In genomic region chr6:161817881-161818280, GRCh38 we compare ENCODE assay signal across 36 cellular contexts.
DNase-seq lines count a peak whose midpoint lies in the region; ATAC-seq, FAIRE-seq and TF ChIP-seq lines count a peak whose summit lies in the region.
"Had no signal": no experiment of that assay in that cellular context is flagged by ENCODE, and none has a peak within 500 bp of the region (broad histone marks: within the 10 kb centered on the region; RNA-seq: fewer than 3 reads in every experiment).

No MANE protein-coding gene starts in this region.

- in situ Hi-C loops in K562 (cut with MboI), result no loop called here

- H3K36me3 ChIP-seq in SK-N-SH (replicated peaks in 1 of 2; ENCODE audit: control insufficient read depth in 1 of 2, insufficient read depth in 2 of 2, low read length in 1 of 2) (no peaks in the 10 kb centered on the region), K562 (ENCODE audit: control insufficient read depth, insufficient read depth, low read length) (no peaks in the 10 kb centered on the region), esophagus muscularis mucosa (no peaks in the 10 kb centered on the region)
- H3K36me3 ChIP-seq: BE2C; BLaER1; BLaER1 treated with 17β-estradiol and CSF1 and Interleukin-3, amounts not matched to agents 10 nM and 100 nM had no signal

- H3K79me2 ChIP-seq in SK-N-SH (ENCODE audit: insufficient read depth) (no peaks in the 10 kb centered on the region), K562 (ENCODE audit: control insufficient read depth, insufficient read depth, low read length) (no peaks in the 10 kb centered on the region)

- H3K9ac ChIP-seq in SK-N-SH (no peak overlapping the region), K562 (ENCODE audit: insufficient read depth in 1 of 2, low read depth in 2 of 2, low read length in 2 of 2) (no peak overlapping the region)
- H3K9ac ChIP-seq: BLaER1; BLaER1 treated with 17β-estradiol and CSF1 and Interleukin-3, amounts not matched to agents 10 nM and 100 nM had no signal

- no peak for TF ChIP-seq POLR2A in K562 (conservative IDR thresholded peaks at IDR 0.05)
- TF ChIP-seq POLR2A in esophagus muscularis mucosa (IDR thresholded peaks at IDR 0.05; ENCODE audit: low read depth), result no peak

- TF ChIP-seq EP300 in SK-N-SH (IDR thresholded peaks at IDR 0.05; ENCODE audit: borderline replicate concordance in 1 of 2, low read depth in 1 of 2, low read length in 1 of 2) (peak in 1 of 2 experiments; percentile 11; a peak in 1 of 4 replicates), K562 (IDR thresholded peaks at IDR 0.05; ENCODE audit: low read length) (no peak), esophagus muscularis mucosa (IDR thresholded peaks at IDR 0.05) (no peak)

- no peak overlapping the region for H3K4me3 Mint-ChIP-seq in Calu3 (ENCODE audit: low read depth, unreplicated experiment)
- H3K4me3 Mint-ChIP-seq: B cell; CD14-positive monocyte; CD4-positive, alpha-beta memory T cell; CD4-positive, alpha-beta T cell; CD4-positive, CD25-positive, alpha-beta regulatory T cell; CD8-positive, alpha-beta memory T cell; CD8-positive, alpha-beta T cell had no signal

- TF ChIP-seq RAD21 in SK-N-SH (IDR thresholded peaks at IDR 0.05; ENCODE audit: low read length) (no peak), K562 (CRISPR knock-in tag; conservative IDR thresholded peaks at IDR 0.05 in 1 of 2, IDR thresholded peaks at IDR 0.05 in 1 of 2) (no peak)

- H3K4me1 Mint-ChIP-seq in Calu3 (ENCODE audit: low read depth, unreplicated experiment), result no peaks in the 10 kb centered on the region
- H3K4me1 Mint-ChIP-seq: B cell; CD14-positive monocyte; CD4-positive, alpha-beta memory T cell; CD4-positive, CD25-positive, alpha-beta regulatory T cell; CD8-positive, alpha-beta memory T cell had no signal

- no peaks in the 10 kb centered on the region for H3K36me3 Mint-ChIP-seq in Calu3 (ENCODE audit: insufficient read depth, unreplicated experiment)
- H3K36me3 Mint-ChIP-seq: CD14-positive monocyte; CD4-positive, alpha-beta memory T cell; CD4-positive, CD25-positive, alpha-beta regulatory T cell had no signal

- no peak overlapping the region for H2AFZ ChIP-seq in SK-N-SH (ENCODE audit: low read depth)
- no peak overlapping the region for H2AFZ ChIP-seq in K562 (ENCODE audit: low read depth, low read length)

- H3K27me3 ChIP-seq in SK-N-SH (ENCODE audit: insufficient read depth) (no peaks in the 10 kb centered on the region), K562 (ENCODE audit: control insufficient read depth in 2 of 2, insufficient read depth in 2 of 2, low read length in 2 of 2) (peaks cover 2 to 7% of the 10 kb centered on the region in 2 experiments; a peak in 1 of 5 replicates), esophagus muscularis mucosa (no peaks in the 10 kb centered on the region)
- H3K27me3 ChIP-seq: BE2C; BLaER1; BLaER1 treated with 17β-estradiol and CSF1 and Interleukin-3, amounts not matched to agents 10 nM and 100 nM had no signal

- H4K20me1 ChIP-seq in SK-N-SH (ENCODE audit: insufficient read depth), result no peaks in the 10 kb centered on the region
- H4K20me1 ChIP-seq in K562 (replicated peaks; ENCODE audit: control insufficient read depth, insufficient read depth, low read length), result no peaks in the 10 kb centered on the region
- H4K20me1 ChIP-seq: BLaER1; BLaER1 treated with 17β-estradiol and CSF1 and Interleukin-3, amounts not matched to agents 10 nM and 100 nM had no signal

- H3K27ac ChIP-seq in SK-N-SH (ENCODE audit: low read depth in 2 of 2, low read length in 1 of 2) (no peak overlapping the region), K562 (ENCODE audit: extremely low read depth, low read depth, low read length) (no peak overlapping the region), esophagus muscularis mucosa (replicated peaks in 1 of 4) (no peak overlapping the region)
- H3K27ac ChIP-seq: 22Rv1; A549; BLaER1; BLaER1 treated with 17β-estradiol and CSF1 and Interleukin-3, amounts not matched to agents 10 nM and 100 nM; C4-2B had no signal

- TF ChIP-seq CTCF in SK-N-SH (IDR thresholded peaks at IDR 0.05), result no peak
- no peak for TF ChIP-seq CTCF in K562 (IDR thresholded peaks at IDR 0.05 in 2 of 3, conservative IDR thresholded peaks at IDR 0.05 in 1 of 3; ENCODE audit: insufficient read depth in 2 of 3, low read depth in 1 of 3, low read length in 3 of 3)
- no peak for TF ChIP-seq CTCF in esophagus muscularis mucosa (IDR thresholded peaks at IDR 0.05)
- TF ChIP-seq CTCF in Calu3 (IDR thresholded peaks at IDR 0.05; ENCODE audit: unreplicated experiment), result no peak

- FAIRE-seq in K562 (lab: Jason Lieb, UNC), result no peak
- FAIRE-seq: A204.1, A549, D721Med had no signal

- H3K9me3 Mint-ChIP-seq in Calu3 (ENCODE audit: low read depth, unreplicated experiment), result no peaks in the 10 kb centered on the region

- no peaks in the 10 kb centered on the region for H3K9me1 ChIP-seq in K562 (ENCODE audit: control insufficient read depth, insufficient read depth, low read length)

- H3K4me2 ChIP-seq in SK-N-SH, result no peak overlapping the region
- no peak overlapping the region for H3K4me2 ChIP-seq in K562 (ENCODE audit: insufficient read depth, low read length)
- H3K4me2 ChIP-seq: A549; BLaER1; BLaER1 treated with 17β-estradiol and CSF1 and Interleukin-3, amounts not matched to agents 10 nM and 100 nM had no signal

- no peak overlapping the region for H3K27ac Mint-ChIP-seq in Calu3 (ENCODE audit: unreplicated experiment)
- H3K27ac Mint-ChIP-seq: B cell; CD14-positive monocyte; CD4-positive, alpha-beta T cell; CD4-positive, CD25-positive, alpha-beta regulatory T cell; CD8-positive, alpha-beta memory T cell; CD8-positive, alpha-beta T cell had no signal

- BruUV-seq in K562 (replicated peaks; lab: Mats Ljungman, UMichigan) (no TSS peak), Calu3 (replicated peaks; lab: Mats Ljungman, UMichigan) (no TSS peak)

- H3K27me3 Mint-ChIP-seq in Calu3 (ENCODE audit: unreplicated experiment), result no peaks in the 10 kb centered on the region
- H3K27me3 Mint-ChIP-seq: B cell; CD4-positive, alpha-beta memory T cell; CD4-positive, alpha-beta T cell; CD4-positive, CD25-positive, alpha-beta regulatory T cell; CD8-positive, alpha-beta memory T cell had no signal

- CTCF ChIA-PET in SK-N-SH (lab: Yijun Ruan, JAX) (no interaction called here), K562 (lab: Yijun Ruan, JAX; ENCODE audit: low intra/inter-chr PET ratio) (no interaction called here), Calu3 (lab: Charles Lee) (interaction anchor here (0.9 kb wide), 1 partner anchor 22 kb away, joined by 3 read pairs; no protein-coding TSS in a partner anchor)

- no peaks in the 10 kb centered on the region for H3K9me2 ChIP-seq in SK-N-SH

- no peaks in the 10 kb centered on the region; a peak in 1 of 4 replicates for H3K4me1 ChIP-seq in SK-N-SH (ENCODE audit: control insufficient read depth in 1 of 2, insufficient read depth in 2 of 2, low read depth in 1 of 2, low read length in 1 of 2)
- no peaks in the 10 kb centered on the region for H3K4me1 ChIP-seq in K562 (replicated peaks in 1 of 2; ENCODE audit: control insufficient read depth in 2 of 2, insufficient read depth in 2 of 2, low read length in 2 of 2)
- no peaks in the 10 kb centered on the region for H3K4me1 ChIP-seq in esophagus muscularis mucosa
- H3K4me1 ChIP-seq: A549; BLaER1; BLaER1 treated with 17β-estradiol and CSF1 and Interleukin-3, amounts not matched to agents 10 nM and 100 nM; Caco-2 had no signal

- 39% methylated on average over 4 of the region's 4 CpGs for WGBS in SK-N-SH (ENCODE audit: low lambda C conversion rate)
- WGBS in K562 (ENCODE audit: insufficient coverage, low coverage, missing lambda C conversion rate), result 0% methylated on average over 4 of the region's 4 CpGs
- 86% methylated on average over 4 of the region's 4 CpGs for WGBS in esophagus muscularis mucosa

- no peak for DNase-seq in SK-N-SH
- DNase-seq in SK-N-DZ (ENCODE audit: low spot score), result peak; percentile 91
- DNase-seq in K562 (ENCODE audit: extremely low read depth in 1 of 4, low spot score in 3 of 4), result no peak
- DNase-seq in esophagus muscularis mucosa (ENCODE audit: extremely low spot score), result peak; percentile 37
- no peak for DNase-seq in Calu3
- no peak for DNase-seq in KG1 (lab: John Stamatoyannopoulos, UW)
- DNase-seq: 8988T; ACHN; AML-193; BE2C; C1 segment of cervical spinal cord; Caco-2; CD4-positive, alpha-beta memory T cell; CD4-positive, alpha-beta T cell; CD4-positive, CD25-positive, alpha-beta regulatory T cell; CD8-positive, alpha-beta memory T cell; COR-L47; DMS 273 treated with DMSO at 0.1 percent for 48 hours; DMS153; DMS53; DMS79; DMS79 treated with DMSO at 0.1 percent for 48 hours; DND-41; EL had no signal

- ATAC-seq in SK-N-SH treated with all-trans-retinoic acid at 6 μM for 48 hours (no peak), K562 (no peak), HG02970 (IDR thresholded peaks at IDR 0.05; ENCODE audit: low FRiP score, unreplicated experiment) (no peak)
- ATAC-seq: A549; CD8-positive, alpha-beta T cell had no signal

- POLR2A ChIA-PET in SK-N-SH (lab: Yijun Ruan, JAX) (no interaction called here), K562 (lab: Yijun Ruan, JAX) (interaction anchor here (0.6 kb wide), 1 partner anchor 72 kb away, joined by 3 read pairs; no protein-coding TSS in a partner anchor)

- H3F3A ChIP-seq in SK-N-SH (replicated peaks; ENCODE audit: insufficient read depth), result no peaks in the 10 kb centered on the region

- intact Hi-C loops in K562 (cut with micrococcal nuclease), result no loop called here
- intact Hi-C loops in esophagus muscularis mucosa (cut with DNase I), result no loop called here
- intact Hi-C loops in Calu3 (cut with micrococcal nuclease; ENCODE audit: unreplicated experiment), result no loop called here

- H3K4me3 ChIP-seq in SK-N-SH (ENCODE audit: low read depth in 2 of 2, low read length in 1 of 2), result no peak overlapping the region
- no peak overlapping the region for H3K4me3 ChIP-seq in K562
- H3K4me3 ChIP-seq in esophagus muscularis mucosa, result no peak overlapping the region
- H3K4me3 ChIP-seq: A549; BLaER1; BLaER1 treated with 17β-estradiol and CSF1 and Interleukin-3, amounts not matched to agents 10 nM and 100 nM had no signal

- no peaks in the 10 kb centered on the region for H3K9me3 ChIP-seq in SK-N-SH
- no peaks in the 10 kb centered on the region for H3K9me3 ChIP-seq in K562 (replicated peaks; ENCODE audit: control insufficient read depth, insufficient read depth, low read depth, low read length)
- H3K9me3 ChIP-seq in esophagus muscularis mucosa, result peaks cover 0 to 4% (median 0%) of the 10 kb centered on the region in 4 donors
- H3K9me3 ChIP-seq: A549, BE2C, Caco-2 had no signal

TF ChIP-seq in SK-N-SH, 30 proteins besides CTCF, POLR2A, EP300 and RAD21:
- TF ChIP-seq GATA2 (CRISPR knock-in tag; IDR thresholded peaks at IDR 0.05), result peak; percentile 45; the same call in 1 of the 2 replicates
- no peak for TF ChIP-seq NFIC (IDR thresholded peaks at IDR 0.05; ENCODE audit: borderline replicate concordance)
TF ChIP-seq in SK-N-SH: peak in this region for 1.

TF ChIP-seq in SK-N-SH treated with all-trans-retinoic acid at 6 μM for 48 hours, 23 proteins besides CTCF, POLR2A, EP300 and RAD21 (continues in another document):
- TF ChIP-seq ZNF565 (CRISPR knock-in tag; conservative IDR thresholded peaks at IDR 0.05; ENCODE audit: low read depth), result no peak

TF ChIP-seq in K562, 482 proteins besides CTCF, POLR2A, EP300 and RAD21:
- TF ChIP-seq HNRNPLL (IDR thresholded peaks at IDR 0.05; ENCODE audit: low read depth, low read length, poor library complexity, severe bottlenecking) (peak; percentile 28), ZNF232 (CRISPR knock-in tag; IDR thresholded peaks at IDR 0.05) (no peak), PHTF2 (CRISPR knock-in tag; IDR thresholded peaks at IDR 0.05) (no peak)
TF ChIP-seq in K562: peak in this region for 1.

Comparison
In these comparisons a context has a peak if more than half of its experiments do, and no peak if none do; other contexts are left out.
1. DNase-seq: peak in SK-N-DZ (single experiment) and esophagus muscularis mucosa (single experiment); none in SK-N-SH (single experiment), K562 (0 of 4), Calu3 (single experiment) and KG1 (single experiment).
2. Of the 27 proteins assayed by ChIP-seq in both K562 and SK-N-SH: peak only in K562: none; only in SK-N-SH: GATA2; in both: none; in neither: 25; mixed calls (peak in some experiments, not most) for 1.